ENCODE assay signal across 1 cellular context in genomic region chrX:52082578-52082977, GRCh38.
TF ChIP-seq lines count a peak whose summit lies in the region.

No MANE protein-coding gene starts in this region.

TF ChIP-seq in GM23338, 12 proteins besides CTCF, POLR2A, EP300 and RAD21:
- TF ChIP-seq, protein P1, sequence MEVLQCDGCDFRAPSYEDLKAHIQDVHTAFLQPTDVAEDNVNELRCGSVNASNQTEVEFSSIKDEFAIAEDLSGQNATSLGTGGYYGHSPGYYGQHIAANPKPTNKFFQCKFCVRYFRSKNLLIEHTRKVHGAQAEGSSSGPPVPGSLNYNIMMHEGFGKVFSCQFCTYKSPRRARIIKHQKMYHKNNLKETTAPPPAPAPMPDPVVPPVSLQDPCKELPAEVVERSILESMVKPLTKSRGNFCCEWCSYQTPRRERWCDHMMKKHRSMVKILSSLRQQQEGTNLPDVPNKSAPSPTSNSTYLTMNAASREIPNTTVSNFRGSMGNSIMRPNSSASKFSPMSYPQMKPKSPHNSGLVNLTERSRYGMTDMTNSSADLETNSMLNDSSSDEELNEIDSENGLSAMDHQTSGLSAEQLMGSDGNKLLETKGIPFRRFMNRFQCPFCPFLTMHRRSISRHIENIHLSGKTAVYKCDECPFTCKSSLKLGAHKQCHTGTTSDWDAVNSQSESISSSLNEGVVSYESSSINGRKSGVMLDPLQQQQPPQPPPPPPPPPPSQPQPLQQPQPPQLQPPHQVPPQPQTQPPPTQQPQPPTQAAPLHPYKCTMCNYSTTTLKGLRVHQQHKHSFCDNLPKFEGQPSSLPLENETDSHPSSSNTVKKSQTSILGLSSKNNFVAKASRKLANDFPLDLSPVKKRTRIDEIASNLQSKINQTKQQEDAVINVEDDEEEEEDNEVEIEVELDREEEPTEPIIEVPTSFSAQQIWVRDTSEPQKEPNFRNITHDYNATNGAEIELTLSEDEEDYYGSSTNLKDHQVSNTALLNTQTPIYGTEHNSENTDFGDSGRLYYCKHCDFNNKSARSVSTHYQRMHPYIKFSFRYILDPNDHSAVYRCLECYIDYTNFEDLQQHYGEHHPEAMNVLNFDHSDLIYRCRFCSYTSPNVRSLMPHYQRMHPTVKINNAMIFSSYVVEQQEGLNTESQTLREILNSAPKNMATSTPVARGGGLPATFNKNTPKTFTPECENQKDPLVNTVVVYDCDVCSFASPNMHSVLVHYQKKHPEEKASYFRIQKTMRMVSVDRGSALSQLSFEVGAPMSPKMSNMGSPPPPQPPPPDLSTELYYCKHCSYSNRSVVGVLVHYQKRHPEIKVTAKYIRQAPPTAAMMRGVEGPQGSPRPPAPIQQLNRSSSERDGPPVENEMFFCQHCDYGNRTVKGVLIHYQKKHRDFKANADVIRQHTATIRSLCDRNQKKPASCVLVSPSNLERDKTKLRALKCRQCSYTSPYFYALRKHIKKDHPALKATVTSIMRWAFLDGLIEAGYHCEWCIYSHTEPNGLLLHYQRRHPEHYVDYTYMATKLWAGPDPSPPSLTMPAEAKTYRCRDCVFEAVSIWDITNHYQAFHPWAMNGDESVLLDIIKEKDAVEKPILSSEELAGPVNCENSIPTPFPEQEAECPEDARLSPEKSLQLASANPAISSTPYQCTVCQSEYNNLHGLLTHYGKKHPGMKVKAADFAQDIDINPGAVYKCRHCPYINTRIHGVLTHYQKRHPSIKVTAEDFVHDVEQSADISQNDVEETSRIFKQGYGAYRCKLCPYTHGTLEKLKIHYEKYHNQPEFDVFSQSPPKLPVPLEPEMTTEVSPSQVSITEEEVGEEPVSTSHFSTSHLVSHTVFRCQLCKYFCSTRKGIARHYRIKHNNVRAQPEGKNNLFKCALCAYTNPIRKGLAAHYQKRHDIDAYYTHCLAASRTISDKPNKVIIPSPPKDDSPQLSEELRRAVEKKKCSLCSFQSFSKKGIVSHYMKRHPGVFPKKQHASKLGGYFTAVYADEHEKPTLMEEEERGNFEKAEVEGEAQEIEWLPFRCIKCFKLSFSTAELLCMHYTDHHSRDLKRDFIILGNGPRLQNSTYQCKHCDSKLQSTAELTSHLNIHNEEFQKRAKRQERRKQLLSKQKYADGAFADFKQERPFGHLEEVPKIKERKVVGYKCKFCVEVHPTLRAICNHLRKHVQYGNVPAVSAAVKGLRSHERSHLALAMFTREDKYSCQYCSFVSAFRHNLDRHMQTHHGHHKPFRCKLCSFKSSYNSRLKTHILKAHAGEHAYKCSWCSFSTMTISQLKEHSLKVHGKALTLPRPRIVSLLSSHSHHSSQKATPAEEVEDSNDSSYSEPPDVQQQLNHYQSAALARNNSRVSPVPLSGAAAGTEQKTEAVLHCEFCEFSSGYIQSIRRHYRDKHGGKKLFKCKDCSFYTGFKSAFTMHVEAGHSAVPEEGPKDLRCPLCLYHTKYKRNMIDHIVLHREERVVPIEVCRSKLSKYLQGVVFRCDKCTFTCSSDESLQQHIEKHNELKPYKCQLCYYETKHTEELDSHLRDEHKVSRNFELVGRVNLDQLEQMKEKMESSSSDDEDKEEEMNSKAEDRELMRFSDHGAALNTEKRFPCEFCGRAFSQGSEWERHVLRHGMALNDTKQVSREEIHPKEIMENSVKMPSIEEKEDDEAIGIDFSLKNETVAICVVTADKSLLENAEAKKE (CRISPR knock-in tag; IDR thresholded peaks at IDR 0.05): no peak
